In genomic region chr7:158976468-158976848, GRCh38 we compare ENCODE assay signal across 1 cellular context.
TF ChIP-seq lines count a peak whose summit lies in the region.

No MANE protein-coding gene starts in this region.

TF ChIP-seq in HCT116, 20 proteins besides CTCF, POLR2A, EP300 and RAD21 (continued from another document):
- TF ChIP-seq FOSL1 (IDR thresholded peaks at IDR 0.05; ENCODE audit: low read depth) = no peak
- TF ChIP-seq ZFX (IDR thresholded peaks at IDR 0.05) = no peak
- no peak for TF ChIP-seq JUND (IDR thresholded peaks at IDR 0.05)
- TF ChIP-seq TCF7L2 (IDR thresholded peaks at IDR 0.05; ENCODE audit: borderline replicate concordance, extremely low read depth, insufficient read depth, insufficient read length) = no peak
- no peak for TF ChIP-seq ZNF274 (IDR thresholded peaks at IDR 0.05; ENCODE audit: low read depth, low read length)
